In the genomic region with DNA sequence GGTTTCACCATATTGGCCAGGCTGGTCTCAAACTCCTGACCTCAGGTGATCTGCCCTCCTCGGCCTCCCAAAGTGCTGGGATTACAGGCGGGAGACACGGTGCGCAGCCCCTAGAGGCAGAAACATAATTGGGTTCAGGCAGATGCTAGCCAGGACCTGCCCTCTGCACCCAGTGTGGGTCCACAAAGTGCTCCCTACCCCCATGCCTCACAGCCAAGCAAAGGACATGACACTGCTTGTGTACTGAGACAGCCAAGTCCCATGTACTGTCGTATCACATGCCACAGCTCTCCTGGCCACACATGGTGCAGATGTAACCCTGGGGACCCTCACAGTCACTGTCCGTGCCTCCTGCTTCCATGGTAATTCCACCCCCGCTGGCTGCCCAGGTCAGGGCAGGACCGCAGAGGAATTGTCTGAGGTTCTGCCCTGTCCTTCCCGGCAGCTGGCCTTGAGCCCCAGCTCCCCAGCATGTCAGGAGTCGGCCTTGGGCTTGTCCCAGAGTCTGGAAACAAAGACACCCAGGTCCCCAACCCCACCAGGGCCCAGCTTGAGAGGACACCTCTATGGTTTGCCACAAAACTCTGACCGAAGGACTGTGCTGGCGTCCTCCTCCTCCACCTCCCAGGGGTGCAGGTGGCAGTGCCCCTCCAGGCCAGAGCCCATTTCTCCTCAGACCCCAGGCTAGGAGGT, we compare ENCODE assay signal across 1 cellular context.
TF ChIP-seq lines count a peak whose summit lies in the region.

No MANE protein-coding gene starts in this region.

TF ChIP-seq in HepG2, 621 proteins besides CTCF, POLR2A, EP300 and RAD21 (continues in another document):
- TF ChIP-seq ZIK1 (CRISPR knock-in tag; IDR thresholded peaks at IDR 0.05; ENCODE audit: borderline replicate concordance, low read depth) (0 out of 2 replicates have a peak, but pooled peaks have one; percentile 26), ZFYVE20 (CRISPR knock-in tag; IDR thresholded peaks at IDR 0.05; ENCODE audit: borderline replicate concordance, low read depth) (no peak), HNF4A (CRISPR knock-in tag; IDR thresholded peaks at IDR 0.05) (peak; percentile 70), SMAD9 (CRISPR knock-in tag; IDR thresholded peaks at IDR 0.05) (no peak), SIN3B (IDR thresholded peaks at IDR 0.05; ENCODE audit: low read length) (no peak), ARNT2 (CRISPR knock-in tag; IDR thresholded peaks at IDR 0.05; ENCODE audit: low read depth) (no peak), ZNF263 (CRISPR knock-in tag; IDR thresholded peaks at IDR 0.05) (peak; percentile 89), ZNF709 (CRISPR knock-in tag; IDR thresholded peaks at IDR 0.05) (no peak), ZNF674 (CRISPR knock-in tag; IDR thresholded peaks at IDR 0.05; ENCODE audit: low read depth) (0 out of 2 replicates have a peak, but pooled peaks have one; percentile 38), NCOA5 (CRISPR knock-in tag; IDR thresholded peaks at IDR 0.05) (no peak), SALL1 (CRISPR knock-in tag; IDR thresholded peaks at IDR 0.05) (peak; percentile 38; the same call in 1 of the 2 replicates), NR1H2 (CRISPR knock-in tag; IDR thresholded peaks at IDR 0.05; ENCODE audit: borderline replicate concordance, low read depth) (no peak), ZNF251 (CRISPR knock-in tag; IDR thresholded peaks at IDR 0.05) (0 out of 2 replicates have a peak, but pooled peaks have one; percentile 27), NRL (CRISPR knock-in tag; IDR thresholded peaks at IDR 0.05; ENCODE audit: borderline replicate concordance) (peak; percentile 37; the same call in 1 of the 2 replicates), ZNF460 (CRISPR knock-in tag; IDR thresholded peaks at IDR 0.05; ENCODE audit: borderline replicate concordance) (no peak), ZFX (CRISPR knock-in tag; IDR thresholded peaks at IDR 0.05; ENCODE audit: low read depth) (peak; percentile 42; the same call in 1 of the 2 replicates), ZNF124 (CRISPR knock-in tag; IDR thresholded peaks at IDR 0.05) (no peak), PITX1 (CRISPR knock-in tag; IDR thresholded peaks at IDR 0.05) (peak; percentile 51), LCORL (IDR thresholded peaks at IDR 0.05) (no peak), LCORL (CRISPR knock-in tag; IDR thresholded peaks at IDR 0.05) (0 out of 2 replicates have a peak, but pooled peaks have one; percentile 41), TBX2 (CRISPR knock-in tag; IDR thresholded peaks at IDR 0.05; ENCODE audit: borderline replicate concordance) (peak; percentile 21; the same call in 1 of the 2 replicates), ZNF776 (CRISPR knock-in tag; IDR thresholded peaks at IDR 0.05) (no peak), KDM2A (CRISPR knock-in tag; IDR thresholded peaks at IDR 0.05; ENCODE audit: borderline replicate concordance, low read depth) (peak; percentile 18; the same call in 1 of the 2 replicates), ZMYM3 (CRISPR knock-in tag; IDR thresholded peaks at IDR 0.05) (peak; percentile 69; the same call in 1 of the 2 replicates), PHF8 (CRISPR knock-in tag; IDR thresholded peaks at IDR 0.05) (0 out of 2 replicates have a peak, but pooled peaks have one; percentile 17)
- TF ChIP-seq, protein P1, sequence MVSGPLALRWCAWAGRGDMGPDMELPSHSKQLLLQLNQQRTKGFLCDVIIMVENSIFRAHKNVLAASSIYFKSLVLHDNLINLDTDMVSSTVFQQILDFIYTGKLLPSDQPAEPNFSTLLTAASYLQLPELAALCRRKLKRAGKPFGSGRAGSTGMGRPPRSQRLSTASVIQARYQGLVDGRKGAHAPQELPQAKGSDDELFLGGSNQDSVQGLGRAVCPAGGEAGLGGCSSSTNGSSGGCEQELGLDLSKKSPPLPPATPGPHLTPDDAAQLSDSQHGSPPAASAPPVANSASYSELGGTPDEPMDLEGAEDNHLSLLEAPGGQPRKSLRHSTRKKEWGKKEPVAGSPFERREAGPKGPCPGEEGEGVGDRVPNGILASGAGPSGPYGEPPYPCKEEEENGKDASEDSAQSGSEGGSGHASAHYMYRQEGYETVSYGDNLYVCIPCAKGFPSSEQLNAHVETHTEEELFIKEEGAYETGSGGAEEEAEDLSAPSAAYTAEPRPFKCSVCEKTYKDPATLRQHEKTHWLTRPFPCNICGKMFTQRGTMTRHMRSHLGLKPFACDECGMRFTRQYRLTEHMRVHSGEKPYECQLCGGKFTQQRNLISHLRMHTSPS (CRISPR knock-in tag; IDR thresholded peaks at IDR 0.05; ENCODE audit: low read depth), result peak; percentile 48; the same call in 1 of the 2 replicates
- TF ChIP-seq, protein P2, sequence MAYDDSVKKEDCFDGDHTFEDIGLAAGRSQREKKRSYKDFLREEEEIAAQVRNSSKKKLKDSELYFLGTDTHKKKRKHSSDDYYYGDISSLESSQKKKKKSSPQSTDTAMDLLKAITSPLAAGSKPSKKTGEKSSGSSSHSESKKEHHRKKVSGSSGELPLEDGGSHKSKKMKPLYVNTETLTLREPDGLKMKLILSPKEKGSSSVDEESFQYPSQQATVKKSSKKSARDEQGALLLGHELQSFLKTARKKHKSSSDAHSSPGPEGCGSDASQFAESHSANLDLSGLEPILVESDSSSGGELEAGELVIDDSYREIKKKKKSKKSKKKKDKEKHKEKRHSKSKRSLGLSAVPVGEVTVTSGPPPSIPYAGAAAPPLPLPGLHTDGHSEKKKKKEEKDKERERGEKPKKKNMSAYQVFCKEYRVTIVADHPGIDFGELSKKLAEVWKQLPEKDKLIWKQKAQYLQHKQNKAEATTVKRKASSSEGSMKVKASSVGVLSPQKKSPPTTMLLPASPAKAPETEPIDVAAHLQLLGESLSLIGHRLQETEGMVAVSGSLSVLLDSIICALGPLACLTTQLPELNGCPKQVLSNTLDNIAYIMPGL (CRISPR knock-in tag; IDR thresholded peaks at IDR 0.05; ENCODE audit: borderline replicate concordance in 1 of 2, low read depth in 1 of 2), result 0 out of 4 replicates have a peak, but pooled peaks of 1 of the 2 experiments have one; percentile 37
- TF ChIP-seq, protein P3, sequence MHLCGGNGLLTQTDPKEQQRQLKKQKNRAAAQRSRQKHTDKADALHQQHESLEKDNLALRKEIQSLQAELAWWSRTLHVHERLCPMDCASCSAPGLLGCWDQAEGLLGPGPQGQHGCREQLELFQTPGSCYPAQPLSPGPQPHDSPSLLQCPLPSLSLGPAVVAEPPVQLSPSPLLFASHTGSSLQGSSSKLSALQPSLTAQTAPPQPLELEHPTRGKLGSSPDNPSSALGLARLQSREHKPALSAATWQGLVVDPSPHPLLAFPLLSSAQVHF (CRISPR knock-in tag; IDR thresholded peaks at IDR 0.05), result no peak
- TF ChIP-seq, protein P4, sequence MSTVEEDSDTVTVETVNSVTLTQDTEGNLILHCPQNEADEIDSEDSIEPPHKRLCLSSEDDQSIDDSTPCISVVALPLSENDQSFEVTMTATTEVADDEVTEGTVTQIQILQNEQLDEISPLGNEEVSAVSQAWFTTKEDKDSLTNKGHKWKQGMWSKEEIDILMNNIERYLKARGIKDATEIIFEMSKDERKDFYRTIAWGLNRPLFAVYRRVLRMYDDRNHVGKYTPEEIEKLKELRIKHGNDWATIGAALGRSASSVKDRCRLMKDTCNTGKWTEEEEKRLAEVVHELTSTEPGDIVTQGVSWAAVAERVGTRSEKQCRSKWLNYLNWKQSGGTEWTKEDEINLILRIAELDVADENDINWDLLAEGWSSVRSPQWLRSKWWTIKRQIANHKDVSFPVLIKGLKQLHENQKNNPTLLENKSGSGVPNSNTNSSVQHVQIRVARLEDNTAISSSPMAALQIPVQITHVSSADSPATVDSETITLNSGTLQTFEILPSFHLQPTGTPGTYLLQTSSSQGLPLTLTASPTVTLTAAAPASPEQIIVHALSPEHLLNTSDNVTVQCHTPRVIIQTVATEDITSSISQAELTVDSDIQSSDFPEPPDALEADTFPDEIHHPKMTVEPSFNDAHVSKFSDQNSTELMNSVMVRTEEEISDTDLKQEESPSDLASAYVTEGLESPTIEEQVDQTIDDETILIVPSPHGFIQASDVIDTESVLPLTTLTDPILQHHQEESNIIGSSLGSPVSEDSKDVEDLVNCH (CRISPR knock-in tag; IDR thresholded peaks at IDR 0.05), result no peak
- TF ChIP-seq, protein P5, sequence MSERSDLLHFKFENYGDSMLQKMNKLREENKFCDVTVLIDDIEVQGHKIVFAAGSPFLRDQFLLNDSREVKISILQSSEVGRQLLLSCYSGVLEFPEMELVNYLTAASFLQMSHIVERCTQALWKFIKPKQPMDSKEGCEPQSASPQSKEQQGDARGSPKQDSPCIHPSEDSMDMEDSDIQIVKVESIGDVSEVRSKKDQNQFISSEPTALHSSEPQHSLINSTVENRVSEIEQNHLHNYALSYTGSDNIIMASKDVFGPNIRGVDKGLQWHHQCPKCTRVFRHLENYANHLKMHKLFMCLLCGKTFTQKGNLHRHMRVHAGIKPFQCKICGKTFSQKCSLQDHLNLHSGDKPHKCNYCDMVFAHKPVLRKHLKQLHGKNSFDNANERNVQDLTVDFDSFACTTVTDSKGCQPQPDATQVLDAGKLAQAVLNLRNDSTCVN (CRISPR knock-in tag; IDR thresholded peaks at IDR 0.05; ENCODE audit: borderline replicate concordance), result no peak
- TF ChIP-seq, protein P6, sequence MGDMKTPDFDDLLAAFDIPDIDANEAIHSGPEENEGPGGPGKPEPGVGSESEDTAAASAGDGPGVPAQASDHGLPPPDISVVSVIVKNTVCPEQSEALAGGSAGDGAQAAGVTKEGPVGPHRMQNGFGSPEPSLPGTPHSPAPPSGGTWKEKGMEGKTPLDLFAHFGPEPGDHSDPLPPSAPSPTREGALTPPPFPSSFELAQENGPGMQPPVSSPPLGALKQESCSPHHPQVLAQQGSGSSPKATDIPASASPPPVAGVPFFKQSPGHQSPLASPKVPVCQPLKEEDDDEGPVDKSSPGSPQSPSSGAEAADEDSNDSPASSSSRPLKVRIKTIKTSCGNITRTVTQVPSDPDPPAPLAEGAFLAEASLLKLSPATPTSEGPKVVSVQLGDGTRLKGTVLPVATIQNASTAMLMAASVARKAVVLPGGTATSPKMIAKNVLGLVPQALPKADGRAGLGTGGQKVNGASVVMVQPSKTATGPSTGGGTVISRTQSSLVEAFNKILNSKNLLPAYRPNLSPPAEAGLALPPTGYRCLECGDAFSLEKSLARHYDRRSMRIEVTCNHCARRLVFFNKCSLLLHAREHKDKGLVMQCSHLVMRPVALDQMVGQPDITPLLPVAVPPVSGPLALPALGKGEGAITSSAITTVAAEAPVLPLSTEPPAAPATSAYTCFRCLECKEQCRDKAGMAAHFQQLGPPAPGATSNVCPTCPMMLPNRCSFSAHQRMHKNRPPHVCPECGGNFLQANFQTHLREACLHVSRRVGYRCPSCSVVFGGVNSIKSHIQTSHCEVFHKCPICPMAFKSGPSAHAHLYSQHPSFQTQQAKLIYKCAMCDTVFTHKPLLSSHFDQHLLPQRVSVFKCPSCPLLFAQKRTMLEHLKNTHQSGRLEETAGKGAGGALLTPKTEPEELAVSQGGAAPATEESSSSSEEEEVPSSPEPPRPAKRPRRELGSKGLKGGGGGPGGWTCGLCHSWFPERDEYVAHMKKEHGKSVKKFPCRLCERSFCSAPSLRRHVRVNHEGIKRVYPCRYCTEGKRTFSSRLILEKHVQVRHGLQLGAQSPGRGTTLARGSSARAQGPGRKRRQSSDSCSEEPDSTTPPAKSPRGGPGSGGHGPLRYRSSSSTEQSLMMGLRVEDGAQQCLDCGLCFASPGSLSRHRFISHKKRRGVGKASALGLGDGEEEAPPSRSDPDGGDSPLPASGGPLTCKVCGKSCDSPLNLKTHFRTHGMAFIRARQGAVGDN (CRISPR knock-in tag; IDR thresholded peaks at IDR 0.05), result peak; percentile 62
- TF ChIP-seq, protein P7, sequence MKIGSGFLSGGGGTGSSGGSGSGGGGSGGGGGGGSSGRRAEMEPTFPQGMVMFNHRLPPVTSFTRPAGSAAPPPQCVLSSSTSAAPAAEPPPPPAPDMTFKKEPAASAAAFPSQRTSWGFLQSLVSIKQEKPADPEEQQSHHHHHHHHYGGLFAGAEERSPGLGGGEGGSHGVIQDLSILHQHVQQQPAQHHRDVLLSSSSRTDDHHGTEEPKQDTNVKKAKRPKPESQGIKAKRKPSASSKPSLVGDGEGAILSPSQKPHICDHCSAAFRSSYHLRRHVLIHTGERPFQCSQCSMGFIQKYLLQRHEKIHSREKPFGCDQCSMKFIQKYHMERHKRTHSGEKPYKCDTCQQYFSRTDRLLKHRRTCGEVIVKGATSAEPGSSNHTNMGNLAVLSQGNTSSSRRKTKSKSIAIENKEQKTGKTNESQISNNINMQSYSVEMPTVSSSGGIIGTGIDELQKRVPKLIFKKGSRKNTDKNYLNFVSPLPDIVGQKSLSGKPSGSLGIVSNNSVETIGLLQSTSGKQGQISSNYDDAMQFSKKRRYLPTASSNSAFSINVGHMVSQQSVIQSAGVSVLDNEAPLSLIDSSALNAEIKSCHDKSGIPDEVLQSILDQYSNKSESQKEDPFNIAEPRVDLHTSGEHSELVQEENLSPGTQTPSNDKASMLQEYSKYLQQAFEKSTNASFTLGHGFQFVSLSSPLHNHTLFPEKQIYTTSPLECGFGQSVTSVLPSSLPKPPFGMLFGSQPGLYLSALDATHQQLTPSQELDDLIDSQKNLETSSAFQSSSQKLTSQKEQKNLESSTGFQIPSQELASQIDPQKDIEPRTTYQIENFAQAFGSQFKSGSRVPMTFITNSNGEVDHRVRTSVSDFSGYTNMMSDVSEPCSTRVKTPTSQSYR (CRISPR knock-in tag; IDR thresholded peaks at IDR 0.05; ENCODE audit: borderline replicate concordance), result 0 out of 2 replicates have a peak, but pooled peaks have one; percentile 33
- TF ChIP-seq, protein P8, sequence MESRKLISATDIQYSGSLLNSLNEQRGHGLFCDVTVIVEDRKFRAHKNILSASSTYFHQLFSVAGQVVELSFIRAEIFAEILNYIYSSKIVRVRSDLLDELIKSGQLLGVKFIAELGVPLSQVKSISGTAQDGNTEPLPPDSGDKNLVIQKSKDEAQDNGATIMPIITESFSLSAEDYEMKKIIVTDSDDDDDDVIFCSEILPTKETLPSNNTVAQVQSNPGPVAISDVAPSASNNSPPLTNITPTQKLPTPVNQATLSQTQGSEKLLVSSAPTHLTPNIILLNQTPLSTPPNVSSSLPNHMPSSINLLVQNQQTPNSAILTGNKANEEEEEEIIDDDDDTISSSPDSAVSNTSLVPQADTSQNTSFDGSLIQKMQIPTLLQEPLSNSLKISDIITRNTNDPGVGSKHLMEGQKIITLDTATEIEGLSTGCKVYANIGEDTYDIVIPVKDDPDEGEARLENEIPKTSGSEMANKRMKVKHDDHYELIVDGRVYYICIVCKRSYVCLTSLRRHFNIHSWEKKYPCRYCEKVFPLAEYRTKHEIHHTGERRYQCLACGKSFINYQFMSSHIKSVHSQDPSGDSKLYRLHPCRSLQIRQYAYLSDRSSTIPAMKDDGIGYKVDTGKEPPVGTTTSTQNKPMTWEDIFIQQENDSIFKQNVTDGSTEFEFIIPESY (CRISPR knock-in tag; IDR thresholded peaks at IDR 0.05), result 0 out of 2 replicates have a peak, but pooled peaks have one; percentile 14
